11 cellular contexts compared by ENCODE assay signal in genomic region chr3:11784962-11785361, GRCh38.
A peak's percentile ranks its signal among the peaks of the same experiment; 100 is the strongest.
DNase-seq lines count a peak whose midpoint lies in the region; ATAC-seq and TF ChIP-seq lines count a peak whose summit lies in the region.
"Had no signal": no experiment of that assay in that cellular context is flagged by ENCODE, and none has a peak within 500 bp of the region (broad histone marks: within the 10 kb centered on the region; RNA-seq: fewer than 3 reads in every experiment).

No MANE protein-coding gene starts in this region.

- peaks cover 29% of the 10 kb centered on the region for H3K36me3 ChIP-seq in NT2/D1 (ENCODE audit: insufficient read depth, insufficient read length, low read length)
- H3K36me3 ChIP-seq in osteoblast (ENCODE audit: insufficient read depth, low read length) = peaks cover 18% of the 10 kb centered on the region
- no peaks in the 10 kb centered on the region for H3K36me3 ChIP-seq in hepatocyte (replicated peaks; ENCODE audit: insufficient read depth, low read depth)

- H2AFZ ChIP-seq in osteoblast (ENCODE audit: low read length) = no peak overlapping the region
- no peak overlapping the region for H2AFZ ChIP-seq in hepatocyte

- H3K27me3 ChIP-seq in NT2/D1 (ENCODE audit: insufficient read depth, insufficient read length) = no peaks in the 10 kb centered on the region
- H3K27me3 ChIP-seq in osteoblast (ENCODE audit: insufficient read depth, low read length) = no peaks in the 10 kb centered on the region
- no peaks in the 10 kb centered on the region for H3K27me3 ChIP-seq in hepatocyte
- H3K27me3 ChIP-seq: tibial artery had no signal

- H3K4me1 Mint-ChIP-seq in activated T-cell treated with anti-CD3 and anti-CD28 coated beads, Interleukin-2, amount 50 U/mL, for 24 hours (ENCODE audit: low read depth) = peaks cover 16% of the 10 kb centered on the region
- H3K4me1 Mint-ChIP-seq in activated naive CD8-positive, alpha-beta T cell (ENCODE audit: low read depth) = peaks cover 18% of the 10 kb centered on the region

- H3K27ac ChIP-seq in osteoblast (ENCODE audit: low read depth, low read length) (no peak overlapping the region), hepatocyte (no peak overlapping the region)
- H3K27ac ChIP-seq: tibial artery had no signal

- TF ChIP-seq CTCF in osteoblast (IDR thresholded peaks at IDR 0.05; ENCODE audit: extremely low read depth, low read depth, low read length) (no peak), hepatocyte (IDR thresholded peaks at IDR 0.05; ENCODE audit: poor library complexity) (no peak)

- H3K79me2 ChIP-seq in osteoblast (ENCODE audit: insufficient read depth, low read length) (no peaks in the 10 kb centered on the region), hepatocyte (no peaks in the 10 kb centered on the region)

- no peak overlapping the region for H3K4me2 ChIP-seq in osteoblast (ENCODE audit: insufficient read depth, low read length)
- H3K4me2 ChIP-seq in hepatocyte = no peak overlapping the region

- H3K4me3 ChIP-seq in NT2/D1 (ENCODE audit: insufficient read length, low read depth) (no peak overlapping the region), osteoblast (ENCODE audit: insufficient read depth, low read length) (no peak overlapping the region), hepatocyte (no peak overlapping the region)
- H3K4me3 ChIP-seq: tibial artery had no signal

- WGBS in hepatocyte (ENCODE audit: low lambda C conversion rate, missing lambda C conversion rate) = 61% methylated on average over 3 of the region's 3 CpGs

- H3K27me3 Mint-ChIP-seq in activated T-cell treated with anti-CD3 and anti-CD28 coated beads, Interleukin-2, amount 50 U/mL, for 24 hours = no peaks in the 10 kb centered on the region
- no peaks in the 10 kb centered on the region for H3K27me3 Mint-ChIP-seq in activated naive CD8-positive, alpha-beta T cell

- H3K9me3 ChIP-seq in NT2/D1 (ENCODE audit: insufficient read depth, low read length) (no peaks in the 10 kb centered on the region), osteoblast (ENCODE audit: low read depth, low read length) (no peaks in the 10 kb centered on the region), hepatocyte (ENCODE audit: low read depth) (no peaks in the 10 kb centered on the region)
- H3K9me3 ChIP-seq: tibial artery had no signal

- H3K27ac Mint-ChIP-seq in activated T-cell treated with anti-CD3 and anti-CD28 coated beads, Interleukin-2, amount 50 U/mL, for 24 hours = peak overlapping the region; percentile 78
- peak overlapping the region; percentile 59 for H3K27ac Mint-ChIP-seq in activated naive CD8-positive, alpha-beta T cell

- ATAC-seq in GM19328 (IDR thresholded peaks at IDR 0.05; ENCODE audit: unreplicated experiment) = no peak
- ATAC-seq in HG02623 (IDR thresholded peaks at IDR 0.05; ENCODE audit: unreplicated experiment) = no peak
- ATAC-seq: HepG2 had no signal

- H3K9ac ChIP-seq in NT2/D1 (ENCODE audit: insufficient read length, low read depth) = no peak overlapping the region

- H3K36me3 Mint-ChIP-seq in activated T-cell treated with anti-CD3 and anti-CD28 coated beads, Interleukin-2, amount 50 U/mL, for 24 hours (ENCODE audit: low read depth) = peaks cover 65% of the 10 kb centered on the region
- H3K36me3 Mint-ChIP-seq in activated naive CD8-positive, alpha-beta T cell = peaks cover 28% of the 10 kb centered on the region

- peaks cover 2% of the 10 kb centered on the region for H3K9me3 Mint-ChIP-seq in activated T-cell treated with anti-CD3 and anti-CD28 coated beads, Interleukin-2, amount 50 U/mL, for 24 hours
- no peaks in the 10 kb centered on the region for H3K9me3 Mint-ChIP-seq in activated naive CD8-positive, alpha-beta T cell (ENCODE audit: low read depth)

- no peak for DNase-seq in activated T-cell treated with anti-CD3 and anti-CD28 coated beads, Interleukin-2, amount 50 U/mL, for 24 hours
- DNase-seq in activated T-cell treated with anti-CD3 and anti-CD28 coated beads, Interleukin-2, amount 50 U/mL, for 1 hour = no peak
- DNase-seq in NT2/D1 (ENCODE audit: low read depth, low spot score) (peak; percentile 23), osteoblast (ENCODE audit: insufficient read length, low spot score, missing footprints) (peak; percentile 38), hepatocyte (ENCODE audit: low spot score) (no peak)
- DNase-seq: NCI-H187 treated with DMSO at 0.1 percent for 48 hours, tibial artery had no signal

- H3K9me2 ChIP-seq in hepatocyte (replicated peaks; ENCODE audit: insufficient read depth) = no peaks in the 10 kb centered on the region

- H4K20me1 ChIP-seq in osteoblast (ENCODE audit: insufficient read depth, low read length) = no peaks in the 10 kb centered on the region
- no peaks in the 10 kb centered on the region for H4K20me1 ChIP-seq in hepatocyte (ENCODE audit: insufficient read depth, poor library complexity, severe bottlenecking)

- no peaks in the 10 kb centered on the region for H3K4me1 ChIP-seq in NT2/D1 (ENCODE audit: insufficient read depth, insufficient read length)
- H3K4me1 ChIP-seq in osteoblast (ENCODE audit: insufficient read depth, low read length) = no peaks in the 10 kb centered on the region
- no peaks in the 10 kb centered on the region for H3K4me1 ChIP-seq in hepatocyte (ENCODE audit: insufficient read depth)
- H3K4me1 ChIP-seq: tibial artery had no signal

- no peak overlapping the region for H3K4me3 Mint-ChIP-seq in activated T-cell treated with anti-CD3 and anti-CD28 coated beads, Interleukin-2, amount 50 U/mL, for 24 hours
- H3K4me3 Mint-ChIP-seq in activated naive CD8-positive, alpha-beta T cell = no peak overlapping the region

Comparison
In these comparisons a context has a peak if more than half of its experiments do, and no peak if none do; other contexts are left out.
1. DNase-seq: peak in NT2/D1 (single experiment) and osteoblast (single experiment); none in activated T-cell treated with anti-CD3 and anti-CD28 coated beads, Interleukin-2, amount 50 U/mL, for 24 hours (single experiment), activated T-cell treated with anti-CD3 and anti-CD28 coated beads, Interleukin-2, amount 50 U/mL, for 1 hour (single experiment) and hepatocyte (single experiment).